ENCODE assay signal across 8 cellular contexts in the genomic region with DNA sequence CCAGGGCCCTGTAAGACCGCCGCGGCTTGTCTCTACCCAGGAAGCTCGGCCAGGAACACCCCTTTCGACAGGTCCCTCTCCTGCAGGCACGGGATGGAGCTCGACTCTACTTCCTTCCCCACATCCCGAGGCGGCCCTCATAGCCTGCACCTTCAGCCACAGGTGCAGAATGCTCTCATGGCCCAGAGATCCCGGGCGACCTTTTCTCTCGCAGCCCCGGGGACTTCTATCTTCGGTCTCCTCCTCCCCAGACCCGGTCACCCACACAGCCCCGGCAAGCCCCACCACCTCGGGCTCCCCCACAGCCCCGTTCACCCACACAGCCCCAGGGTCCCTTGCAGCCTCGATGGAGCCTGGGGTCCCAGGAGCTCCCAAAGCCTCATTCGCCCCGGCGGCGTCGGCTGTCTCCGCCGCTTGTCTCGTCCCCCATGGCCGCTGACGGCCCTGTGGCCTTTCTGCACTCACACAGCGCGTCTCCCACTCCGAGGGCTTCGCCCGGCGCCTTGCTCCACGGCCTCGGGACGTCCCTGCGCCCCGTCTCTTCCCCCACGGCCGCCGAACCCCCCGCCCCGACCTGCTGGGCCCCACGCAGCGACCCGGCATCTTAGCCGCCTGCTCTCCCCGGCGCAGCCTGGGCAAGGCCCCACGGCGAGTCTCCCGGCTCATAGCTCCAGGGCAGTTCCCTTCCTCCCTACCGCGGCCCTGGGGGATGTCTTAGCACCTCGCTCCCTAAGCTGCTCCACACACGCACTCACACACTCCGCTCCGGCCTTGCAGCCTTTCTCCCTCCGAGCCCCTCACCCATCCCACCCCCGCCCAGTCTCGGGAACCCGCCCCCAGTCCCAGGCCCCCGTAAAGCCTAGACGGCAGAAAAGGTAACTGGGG. TPM values are rescaled to one million over a fixed set of nuclear protein-coding genes. Genes with fewer than 3 reads are reported as not detected.
DNase-seq lines count a peak whose midpoint lies in the region; ATAC-seq and TF ChIP-seq lines count a peak whose summit lies in the region.

No MANE protein-coding gene starts in this region.

- H3K9me3 ChIP-seq in CD4-positive, alpha-beta memory T cell (ENCODE audit: control insufficient read depth in 1 of 2, low read length in 2 of 2) = no peaks in the 10 kb centered on the region
- H3K9me3 ChIP-seq in iPS-18c (ENCODE audit: control insufficient read depth, insufficient read depth, low read length) = no peaks in the 10 kb centered on the region
- no peaks in the 10 kb centered on the region for H3K9me3 ChIP-seq in skeletal muscle tissue (ENCODE audit: control insufficient read depth in 3 of 3, low read length in 3 of 3)

- H3K36me3 Mint-ChIP-seq in CD4-positive, alpha-beta memory T cell = peaks cover 16 to 34% of the 10 kb centered on the region in 2 donors

- in situ Hi-C loops in astrocyte of the spinal cord (cut with HindIII; ENCODE audit: low sequenced_read_pairs) = no loop called here

- H3K9me3 Mint-ChIP-seq in CD4-positive, alpha-beta memory T cell = no peaks in the 10 kb centered on the region

- POLR2A ChIA-PET in CD4-positive, alpha-beta memory T cell (lab: Charles Lee; ENCODE audit: partially characterized antibody) = interaction anchor here (1.0 to 5.6 kb wide), 7 partner anchors 9 to 598 kb away, joined by 3 to 78 read pairs (median 3); partner anchors contain the start of genes C17orf100, MED31 and XAF1

- H3K9ac ChIP-seq in skeletal muscle tissue (ENCODE audit: low read depth in 1 of 3, low read length in 3 of 3) = peak overlapping the region; percentile 88 to 90 (median 90)

- peak overlapping the region; percentile 74 to 94 for H3K4me3 ChIP-seq in CD4-positive, alpha-beta memory T cell (ENCODE audit: low read length in 2 of 2)
- peak overlapping the region; percentile 90 for H3K4me3 ChIP-seq in astrocyte of the spinal cord (ENCODE audit: low read depth, low read length)
- H3K4me3 ChIP-seq in iPS-18c (ENCODE audit: insufficient read depth, low read depth, low read length) = peak overlapping the region; percentile 79
- peak overlapping the region; percentile 96 to 99 (median 97) for H3K4me3 ChIP-seq in skeletal muscle tissue (ENCODE audit: low read length in 3 of 3)

- ATAC-seq in GM21737 (IDR thresholded peaks at IDR 0.05; ENCODE audit: unreplicated experiment) = peak; percentile 5

- peak overlapping the region; percentile 81 for H3K27ac ChIP-seq in CD4-positive, alpha-beta memory T cell (ENCODE audit: low read depth, low read length)
- H3K27ac ChIP-seq in skeletal muscle tissue (ENCODE audit: low read depth, low read length) = peak overlapping the region; percentile 72

- no peaks in the 10 kb centered on the region for H3K27me3 ChIP-seq in CD4-positive, alpha-beta memory T cell (ENCODE audit: insufficient read depth, low read length)
- H3K27me3 ChIP-seq in skeletal muscle tissue (ENCODE audit: control insufficient read depth in 3 of 3, insufficient read depth in 3 of 3, low read length in 3 of 3) = no peaks in the 10 kb centered on the region

- DNase-seq in CD4-positive, alpha-beta memory T cell = peak in 1 of 5 donors; percentile 53
- DNase-seq in NOMO-1 treated with DMSO at 0.1 percent for 48 hours (lab: John Stamatoyannopoulos, UW; ENCODE audit: unreplicated experiment) (peak; percentile 21), astrocyte of the spinal cord (ENCODE audit: low read depth, low spot score) (peak; percentile 9), NCI-H345 treated with DMSO at 0.1 percent for 48 hours (lab: John Stamatoyannopoulos, UW; ENCODE audit: unreplicated experiment) (no peak), COLO829 (ENCODE audit: low spot score) (no peak)

- H3K36me3 ChIP-seq in CD4-positive, alpha-beta memory T cell (ENCODE audit: insufficient read depth, low read length) = peaks cover 8% of the 10 kb centered on the region
- H3K36me3 ChIP-seq in skeletal muscle tissue (ENCODE audit: control insufficient read depth in 3 of 3, insufficient read depth in 3 of 3, low read length in 3 of 3) = peaks cover 5 to 19% (median 9%) of the 10 kb centered on the region in 3 donors

- CTCF ChIA-PET in CD4-positive, alpha-beta memory T cell (lab: Charles Lee; ENCODE audit: partially characterized antibody) = no interaction called here

- H3K4me3 Mint-ChIP-seq in CD4-positive, alpha-beta memory T cell = peak overlapping the region; percentile 95 to 98 (median 96)

- intact Hi-C loops in CD4-positive, alpha-beta memory T cell (cut with micrococcal nuclease) = loop anchor here (1.0 to 10.0 kb wide), 4 partner anchors 11 to 1055 kb away; partner anchors contain the start of genes C17orf100, MED31, NLRP1 and XAF1

- H3K4me1 ChIP-seq in CD4-positive, alpha-beta memory T cell (ENCODE audit: insufficient read depth, low read length) = peaks cover 40% of the 10 kb centered on the region
- peaks cover 19 to 32% (median 21%) of the 10 kb centered on the region in 3 donors for H3K4me1 ChIP-seq in skeletal muscle tissue (ENCODE audit: control insufficient read depth in 3 of 3, insufficient read depth in 3 of 3, low read length in 3 of 3)

- peak overlapping the region; percentile 96 to 99 (median 98) for H3K27ac Mint-ChIP-seq in CD4-positive, alpha-beta memory T cell

- no peak for TF ChIP-seq CTCF in astrocyte of the spinal cord (IDR thresholded peaks at IDR 0.05; ENCODE audit: low read depth, low read length)

- H3K27me3 Mint-ChIP-seq in CD4-positive, alpha-beta memory T cell = no peaks in the 10 kb centered on the region

- peaks cover 16 to 61% (median 40%) of the 10 kb centered on the region in 4 donors for H3K4me1 Mint-ChIP-seq in CD4-positive, alpha-beta memory T cell

RNA-seq across cellular contexts. Expression of gene KIAA0753, which starts 0.6 kb away (rescaled TPM):
- 10 to 100 TPM; 15.6 to 18.6 TPM for total RNA-seq in CD4-positive, alpha-beta memory T cell
- polyA plus RNA-seq in CD4-positive, alpha-beta memory T cell = 1 to 10 TPM; 1.8 to 3.4 TPM
- total RNA-seq in skeletal muscle tissue = 11.5 TPM

RNA-seq across cellular contexts. Expression of gene TXNDC17, which starts 1.0 kb away (rescaled TPM):
- total RNA-seq in CD4-positive, alpha-beta memory T cell = 10 to 100 TPM; 17.0 to 27.1 TPM
- polyA plus RNA-seq in CD4-positive, alpha-beta memory T cell = 100 to 1,000 TPM in 1 of 2 donors, 10 to 100 TPM in 1; 74.7 to 122 TPM
- total RNA-seq in skeletal muscle tissue = 8.4 TPM

RNA-seq across cellular contexts. Expression of gene MED31, which starts 11.5 kb away (rescaled TPM):
- 10 to 100 TPM; 30.8 to 35.8 TPM for total RNA-seq in CD4-positive, alpha-beta memory T cell
- polyA plus RNA-seq in CD4-positive, alpha-beta memory T cell = 10 to 100 TPM; 25.6 to 44.7 TPM
- total RNA-seq in skeletal muscle tissue = 3.1 TPM

RNA-seq across cellular contexts. Expression of gene C17orf100, which starts 11.7 kb away (rescaled TPM):
- total RNA-seq in CD4-positive, alpha-beta memory T cell = 1 to 10 TPM; 4.0 to 4.3 TPM
- polyA plus RNA-seq in CD4-positive, alpha-beta memory T cell = 1 to 10 TPM; 4.3 to 4.7 TPM
- total RNA-seq in skeletal muscle tissue = not detected

Comparison
In these comparisons a context has a peak if more than half of its experiments do, and no peak if none do; other contexts are left out.
1. DNase-seq: peak in NOMO-1 treated with DMSO at 0.1 percent for 48 hours (single experiment) and astrocyte of the spinal cord (single experiment); none in NCI-H345 treated with DMSO at 0.1 percent for 48 hours (single experiment) and COLO829 (single experiment).
2. Peak in every context shown above with its lines, with median percentiles within 50 percentile points of each other: H3K4me3 ChIP-seq.